ENCODE assay signal across 2 cellular contexts in genomic region chr19:18727602-18728001, GRCh38.
TF ChIP-seq lines count a peak whose summit lies in the region.

No MANE protein-coding gene starts in this region.

TF ChIP-seq in HEK293, 187 proteins besides CTCF, POLR2A, EP300 and RAD21:
- TF ChIP-seq ZNF121 (tag by site-specific recombination; IDR thresholded peaks at IDR 0.05) = peak; percentile 80
TF ChIP-seq in HEK293: peak in this region for 1; not testable (repeated sequence) for 186.

TF ChIP-seq in K562, 482 proteins besides CTCF, POLR2A, EP300 and RAD21:
- TF ChIP-seq ZBTB33 (CRISPR knock-in tag; IDR thresholded peaks at IDR 0.05) = 0 out of 2 replicates have a peak, but pooled peaks have one; percentile 16
- TF ChIP-seq NFIC (IDR thresholded peaks at IDR 0.05) = peak; percentile 78
